8 cellular contexts compared by ENCODE assay signal in the genomic region with DNA sequence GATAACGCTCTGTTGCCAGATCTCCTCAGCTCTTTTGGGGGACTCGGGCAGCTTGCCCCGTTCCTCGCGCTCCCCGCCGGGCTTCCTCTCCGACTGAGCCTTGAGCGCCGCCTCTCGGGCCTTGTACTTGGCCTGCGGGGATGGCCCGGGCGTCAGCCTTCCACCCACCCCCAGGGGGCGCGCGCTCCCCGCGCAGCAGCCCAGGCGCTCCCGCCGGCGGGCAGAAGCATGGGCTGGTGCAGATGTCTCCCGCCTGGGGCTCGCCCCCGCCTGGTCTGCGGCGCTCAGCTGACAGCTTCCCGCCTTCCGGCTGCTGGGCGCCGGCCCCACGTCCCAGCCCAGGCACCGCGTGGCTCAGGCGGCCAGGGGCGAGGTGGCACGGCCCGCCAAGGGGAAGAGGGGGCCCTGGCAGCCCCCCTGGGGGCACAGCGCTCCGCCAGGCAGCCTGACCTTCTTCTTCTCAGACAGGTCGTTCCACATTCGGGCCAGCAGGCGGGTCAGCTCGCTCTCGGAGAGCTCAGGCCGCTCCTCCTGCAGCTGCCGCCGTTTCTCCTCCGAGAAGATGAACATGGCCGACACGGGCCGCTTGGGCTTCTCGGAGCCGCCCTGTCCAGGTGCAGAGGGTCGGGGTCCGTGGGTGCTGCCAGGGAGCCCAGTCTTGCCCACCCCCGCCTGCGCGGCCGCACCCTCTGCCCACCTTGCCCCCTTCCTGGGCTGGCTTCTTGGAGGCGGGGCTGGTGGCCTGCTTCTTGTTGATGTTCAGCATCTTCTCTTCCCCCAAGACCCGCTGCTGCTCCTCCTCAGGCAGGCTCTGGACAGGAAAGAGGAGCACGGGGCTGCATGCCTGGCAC. TPM values are rescaled to one million over a fixed set of nuclear protein-coding genes. Genes with fewer than 3 reads are reported as not detected.
DNase-seq lines count a peak whose midpoint lies in the region; ATAC-seq and TF ChIP-seq lines count a peak whose summit lies in the region.

No MANE protein-coding gene starts in this region.

- H3K27ac ChIP-seq in AG04450 (ENCODE audit: low read depth, low read length) (peak overlapping the region; percentile 42), fibroblast of lung (ENCODE audit: insufficient read depth, low read length) (peak overlapping the region; percentile 11)

- H3K4me2 ChIP-seq in fibroblast of lung (ENCODE audit: extremely low read depth, insufficient read depth, low read length): peak overlapping the region; percentile 18

- H3K4me3 Mint-ChIP-seq in activated T-cell treated with anti-CD3 and anti-CD28 coated beads, Interleukin-2, amount 50 U/mL, for 72 hours: peak overlapping the region; percentile 85 to 89
- H3K4me3 Mint-ChIP-seq in nephron: no peak overlapping the region
- H3K4me3 Mint-ChIP-seq in stimulated activated naive CD8-positive, alpha-beta T cell treated with anti-CD3 and anti-CD28 coated beads, Interleukin-15, Interleukin-2, amounts not matched to agents 100 ng/mL and 50 ng/mL, for 24 hours: peak overlapping the region; percentile 84

- peak; percentile 41 for TF ChIP-seq POLR2A in GM18951 (IDR thresholded peaks at IDR 0.05; ENCODE audit: extremely low read depth, insufficient read depth, insufficient read length)

- no peak overlapping the region for H3K4me3 ChIP-seq in AG04450 (ENCODE audit: low read depth, low read length)
- H3K4me3 ChIP-seq in fibroblast of lung (replicated peaks in 1 of 4; ENCODE audit: control extremely low read depth in 1 of 4, insufficient read depth in 1 of 4, low read depth in 3 of 4, low read length in 4 of 4): no peak overlapping the region

- H2AFZ ChIP-seq in fibroblast of lung (ENCODE audit: low read length): no peak overlapping the region

- H3K9ac ChIP-seq in fibroblast of lung (ENCODE audit: insufficient read depth, low read length): no peak overlapping the region

- peak overlapping the region; percentile 84 for H3K27ac Mint-ChIP-seq in activated T-cell treated with anti-CD3 and anti-CD28 coated beads, Interleukin-2, amount 50 U/mL, for 72 hours
- H3K27ac Mint-ChIP-seq in nephron: peak overlapping the region in 1 of 3 experiments; percentile 39
- H3K27ac Mint-ChIP-seq in stimulated activated naive CD8-positive, alpha-beta T cell treated with anti-CD3 and anti-CD28 coated beads, Interleukin-15, Interleukin-2, amounts not matched to agents 100 ng/mL and 50 ng/mL, for 24 hours: peak overlapping the region; percentile 95

- CTCF ChIA-PET in AG04450 (lab: Charles Lee): interaction anchor here (0.6 to 3.0 kb wide), 33 partner anchors 7 to 426 kb away, joined by 3 to 21 read pairs (median 5); a partner anchor contains a TSS

- H3K4me1 Mint-ChIP-seq in activated T-cell treated with anti-CD3 and anti-CD28 coated beads, Interleukin-2, amount 50 U/mL, for 72 hours (ENCODE audit: low read depth): peaks cover 59% of the 10 kb centered on the region
- peaks cover 16% of the 10 kb centered on the region for H3K4me1 Mint-ChIP-seq in nephron
- peaks cover 71% of the 10 kb centered on the region for H3K4me1 Mint-ChIP-seq in stimulated activated naive CD8-positive, alpha-beta T cell treated with anti-CD3 and anti-CD28 coated beads, Interleukin-15, Interleukin-2, amounts not matched to agents 100 ng/mL and 50 ng/mL, for 24 hours (ENCODE audit: low read depth)

- ATAC-seq in HG03439 (IDR thresholded peaks at IDR 0.05; ENCODE audit: unreplicated experiment): peak; percentile 68
- ATAC-seq in activated T-cell treated with anti-CD3 and anti-CD28 coated beads, Interleukin-2, amount 50 U/mL, for 72 hours (replicated peaks in 1 of 2): peak; percentile 91 to 92

- in situ Hi-C loops in GM18951 (cut with MboI; ENCODE audit: low sequenced_read_pairs, unreplicated experiment): loop anchor here (25.0 kb wide), 1 partner anchor 302 kb away; a partner anchor contains a TSS

- H3K27me3 ChIP-seq in AG04450 (ENCODE audit: control insufficient read depth, insufficient read depth, low read length): no peaks in the 10 kb centered on the region
- H3K27me3 ChIP-seq in fibroblast of lung (ENCODE audit: control insufficient read depth, insufficient read depth, low read length): no peaks in the 10 kb centered on the region

- H3K9me3 ChIP-seq in AG04450 (ENCODE audit: control insufficient read depth, insufficient read depth, low read length): no peaks in the 10 kb centered on the region
- no peaks in the 10 kb centered on the region for H3K9me3 ChIP-seq in fibroblast of lung (ENCODE audit: control insufficient read depth, insufficient read depth, low read depth, low read length)

- H3K4me1 ChIP-seq in fibroblast of lung (ENCODE audit: control insufficient read depth, extremely low read depth, insufficient read depth, low read length): peaks cover 20% of the 10 kb centered on the region

- no peaks in the 10 kb centered on the region for H4K20me1 ChIP-seq in fibroblast of lung (ENCODE audit: control insufficient read depth, extremely low read depth, insufficient read depth, low read length)

- peaks cover 20 to 36% of the 10 kb centered on the region in 2 donors for H3K36me3 Mint-ChIP-seq in activated T-cell treated with anti-CD3 and anti-CD28 coated beads, Interleukin-2, amount 50 U/mL, for 72 hours (ENCODE audit: insufficient read depth in 2 of 2)
- peaks cover 58% of the 10 kb centered on the region for H3K36me3 Mint-ChIP-seq in nephron (ENCODE audit: low read depth)
- H3K36me3 Mint-ChIP-seq in stimulated activated naive CD8-positive, alpha-beta T cell treated with anti-CD3 and anti-CD28 coated beads, Interleukin-15, Interleukin-2, amounts not matched to agents 100 ng/mL and 50 ng/mL, for 24 hours (ENCODE audit: low read depth): peaks cover 75% of the 10 kb centered on the region

- no peaks in the 10 kb centered on the region for H3K9me3 Mint-ChIP-seq in activated T-cell treated with anti-CD3 and anti-CD28 coated beads, Interleukin-2, amount 50 U/mL, for 72 hours
- no peaks in the 10 kb centered on the region for H3K9me3 Mint-ChIP-seq in nephron
- H3K9me3 Mint-ChIP-seq in stimulated activated naive CD8-positive, alpha-beta T cell treated with anti-CD3 and anti-CD28 coated beads, Interleukin-15, Interleukin-2, amounts not matched to agents 100 ng/mL and 50 ng/mL, for 24 hours: no peaks in the 10 kb centered on the region

- H3K79me2 ChIP-seq in fibroblast of lung (ENCODE audit: control insufficient read depth, insufficient read depth, low read length): no peaks in the 10 kb centered on the region

- DNase-seq in AG04450 (ENCODE audit: low read depth, low spot score) (peak; percentile 71), fibroblast of lung (ENCODE audit: low read depth in 2 of 2) (peak; percentile 80 to 87)
- DNase-seq in activated T-cell treated with anti-CD3 and anti-CD28 coated beads, Interleukin-2, amount 50 U/mL, for 72 hours: peak; percentile 94 to 97

- peaks cover 52% of the 10 kb centered on the region for H3K36me3 ChIP-seq in fibroblast of lung (ENCODE audit: control insufficient read depth, insufficient read depth, low read length)

- no peaks in the 10 kb centered on the region for H3K27me3 Mint-ChIP-seq in activated T-cell treated with anti-CD3 and anti-CD28 coated beads, Interleukin-2, amount 50 U/mL, for 72 hours (ENCODE audit: low read depth)
- no peaks in the 10 kb centered on the region for H3K27me3 Mint-ChIP-seq in nephron (ENCODE audit: low read depth)
- H3K27me3 Mint-ChIP-seq in stimulated activated naive CD8-positive, alpha-beta T cell treated with anti-CD3 and anti-CD28 coated beads, Interleukin-15, Interleukin-2, amounts not matched to agents 100 ng/mL and 50 ng/mL, for 24 hours: no peaks in the 10 kb centered on the region

- TF ChIP-seq CTCF in AG04450 (IDR thresholded peaks at IDR 0.05; ENCODE audit: low read depth, low read length): peak; percentile 94
- peak; percentile 73 to 97 for TF ChIP-seq CTCF in fibroblast of lung (conservative IDR thresholded peaks at IDR 0.05 in 1 of 2, IDR thresholded peaks at IDR 0.05 in 1 of 2; ENCODE audit: low read depth in 1 of 2, low read length in 2 of 2)
- peak; percentile 95 to 98 (median 98) for TF ChIP-seq CTCF in nephron (IDR thresholded peaks at IDR 0.05; ENCODE audit: unreplicated experiment in 3 of 3)

- POLR2A ChIA-PET in AG04450 (lab: Yijun Ruan, JAX): interaction anchor here (0.5 to 1.6 kb wide), 11 partner anchors 9 to 316 kb away, joined by 3 to 9 read pairs (median 3); a partner anchor contains a TSS

RNA-seq across cellular contexts. Expression of a gene that starts 8.9 kb away (rescaled TPM):
- polyA plus RNA-seq in AG04450 (2011; rRNA removed): 26.6 and 30.0 TPM in 2 replicates
- polyA minus RNA-seq in AG04450 (2011; rRNA and poly(A)+ RNA removed): 28.6 and 31.2 TPM in 2 replicates
- polyA plus RNA-seq in PFSK-1 (2012; ENCODE audit: insufficient read length, low read depth): 69.6 TPM
- total RNA-seq in activated T-cell treated with anti-CD3 and anti-CD28 coated beads, Interleukin-2, amount 50 U/mL, for 72 hours: 100 to 1,000 TPM; 105 to 125 TPM
- total RNA-seq in fibroblast of lung: 42.1 and 49.8 TPM in 2 replicates
- polyA plus RNA-seq in fibroblast of lung: 25.1 and 34.3 TPM in 2 replicates
- polyA plus RNA-seq in fibroblast of lung (2012): 47.9 and 55.9 TPM in 2 replicates
- polyA minus RNA-seq in fibroblast of lung (ENCODE audit: low replicate concordance): 33.1 and 43.0 TPM in 2 replicates

RNA-seq across cellular contexts. Expression of a gene that starts 10.9 kb away (rescaled TPM):
- 44.1 and 51.6 TPM in 2 replicates for polyA plus RNA-seq in AG04450 (2011; rRNA removed)
- 41.8 and 45.1 TPM in 2 replicates for polyA minus RNA-seq in AG04450 (2011; rRNA and poly(A)+ RNA removed)
- polyA plus RNA-seq in PFSK-1 (2012; ENCODE audit: insufficient read length, low read depth): 107 TPM
- total RNA-seq in activated T-cell treated with anti-CD3 and anti-CD28 coated beads, Interleukin-2, amount 50 U/mL, for 72 hours: 10 to 100 TPM; 96.1 to 97.6 TPM
- 33.6 and 36.5 TPM in 2 replicates for total RNA-seq in fibroblast of lung
- polyA plus RNA-seq in fibroblast of lung: 31.8 and 34.8 TPM in 2 replicates
- 32.2 and 32.5 TPM in 2 replicates for polyA plus RNA-seq in fibroblast of lung (2012)
- 60.1 and 67.0 TPM in 2 replicates for polyA minus RNA-seq in fibroblast of lung (ENCODE audit: low replicate concordance)

RNA-seq across cellular contexts. Expression of a gene that starts 23.8 kb away (rescaled TPM):
- polyA plus RNA-seq in AG04450 (2011; rRNA removed) (34.3 and 37.1 TPM in 2 replicates), fibroblast of lung (33.1 and 37.3 TPM in 2 replicates)
- 22.6 and 32.5 TPM in 2 replicates for polyA minus RNA-seq in AG04450 (2011; rRNA and poly(A)+ RNA removed)
- 38.9 TPM for polyA plus RNA-seq in PFSK-1 (2012; ENCODE audit: insufficient read length, low read depth)
- total RNA-seq in activated T-cell treated with anti-CD3 and anti-CD28 coated beads, Interleukin-2, amount 50 U/mL, for 72 hours: 10 to 100 TPM; 40.8 to 46.2 TPM
- total RNA-seq in fibroblast of lung: 36.2 and 45.4 TPM in 2 replicates
- polyA plus RNA-seq in fibroblast of lung (2012): 28.1 and 31.8 TPM in 2 replicates
- polyA minus RNA-seq in fibroblast of lung (ENCODE audit: low replicate concordance): 40.5 and 47.1 TPM in 2 replicates

RNA-seq across cellular contexts. Expression of a gene that starts 40.1 kb away (rescaled TPM):
- not detected in 2 replicates for polyA plus RNA-seq in AG04450 (2011; rRNA removed)
- polyA minus RNA-seq in AG04450 (2011; rRNA and poly(A)+ RNA removed): not detected in 2 replicates
- polyA plus RNA-seq in PFSK-1 (2012; ENCODE audit: insufficient read length, low read depth): 1.6 TPM
- under 1 TPM; 0.34 to 0.44 TPM for total RNA-seq in activated T-cell treated with anti-CD3 and anti-CD28 coated beads, Interleukin-2, amount 50 U/mL, for 72 hours
- total RNA-seq in fibroblast of lung: under 0.01 and 0.17 TPM in 2 replicates
- 0.07 TPM in 1 of 2 replicates, not detected in the other for polyA plus RNA-seq in fibroblast of lung
- 0.48 and 0.63 TPM in 2 replicates for polyA plus RNA-seq in fibroblast of lung (2012)
- 1.1 and 1.5 TPM in 2 replicates for polyA minus RNA-seq in fibroblast of lung (ENCODE audit: low replicate concordance)

RNA-seq across cellular contexts. Expression of a gene that starts 57.4 kb away (rescaled TPM):
- polyA plus RNA-seq in AG04450 (2011; rRNA removed): not detected in 2 replicates
- not detected in 2 replicates for polyA minus RNA-seq in AG04450 (2011; rRNA and poly(A)+ RNA removed)
- polyA plus RNA-seq in PFSK-1 (2012; ENCODE audit: insufficient read length, low read depth): not detected
- total RNA-seq in activated T-cell treated with anti-CD3 and anti-CD28 coated beads, Interleukin-2, amount 50 U/mL, for 72 hours: not detected
- total RNA-seq in fibroblast of lung: not detected in 2 replicates
- not detected in 2 replicates for polyA plus RNA-seq in fibroblast of lung
- polyA plus RNA-seq in fibroblast of lung (2012): not detected in 2 replicates
- polyA minus RNA-seq in fibroblast of lung (ENCODE audit: low replicate concordance): not detected in 2 replicates

Comparison
In these comparisons a context has a peak if more than half of its experiments do, and no peak if none do; other contexts are left out.
1. H3K4me3 Mint-ChIP-seq: peak in activated T-cell treated with anti-CD3 and anti-CD28 coated beads, Interleukin-2, amount 50 U/mL, for 72 hours (2 of 2) and stimulated activated naive CD8-positive, alpha-beta T cell treated with anti-CD3 and anti-CD28 coated beads, Interleukin-15, Interleukin-2, amounts not matched to agents 100 ng/mL and 50 ng/mL, for 24 hours (single experiment); none in nephron (0 of 3).
2. Peak in every context shown above with its lines, with median percentiles within 50 percentile points of each other: DNase-seq and CTCF ChIP-seq.